ENCODE assay signal across 8 cellular contexts in the genomic region with DNA sequence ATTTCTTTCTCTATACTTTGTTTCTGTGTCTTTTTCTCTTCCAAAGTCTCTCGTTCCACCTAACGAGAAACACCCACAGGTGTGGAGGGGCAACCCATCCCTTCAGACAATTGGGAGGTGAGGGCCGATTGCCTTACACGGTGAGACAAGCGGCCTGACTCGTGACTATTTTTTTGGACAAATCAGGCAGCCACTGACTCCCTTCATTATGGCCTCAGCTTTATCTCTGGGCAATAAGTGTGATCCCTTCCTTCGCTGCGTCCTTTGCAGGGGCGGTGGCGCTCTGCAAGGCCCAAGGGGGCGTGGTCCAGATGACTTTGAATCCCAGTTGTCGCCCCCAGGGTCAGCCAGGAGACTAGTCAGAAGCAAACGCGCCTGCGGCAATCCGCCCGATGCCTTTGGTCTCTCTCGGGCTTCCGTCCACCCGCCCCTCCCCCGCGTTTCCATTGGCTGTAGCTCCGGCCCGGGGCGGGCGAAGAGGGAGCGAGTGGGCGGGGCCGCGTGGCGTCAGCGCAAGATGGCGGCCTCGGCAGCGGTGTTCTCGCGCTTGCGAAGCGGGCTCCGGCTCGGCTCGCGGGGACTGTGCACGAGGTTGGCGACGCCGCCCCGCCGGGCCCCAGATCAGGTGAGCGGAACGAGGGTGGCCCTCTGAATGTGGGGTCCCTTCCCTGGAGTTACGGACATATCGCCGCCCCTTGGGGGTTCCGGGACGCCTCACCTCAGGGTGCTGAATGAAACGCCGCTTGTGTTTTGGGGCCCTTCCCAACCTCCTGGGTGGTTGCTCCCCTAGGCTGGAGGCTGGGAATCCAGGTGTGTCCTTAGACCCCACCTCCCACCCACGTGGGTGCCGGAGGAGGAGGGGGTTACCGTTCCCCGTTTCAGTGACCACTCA. TPM values are rescaled to one million over a fixed set of nuclear protein-coding genes. Genes with fewer than 3 reads are reported as not detected.
A peak's percentile ranks its signal among the peaks of the same experiment; 100 is the strongest.
DNase-seq lines count a peak whose midpoint lies in the region; ATAC-seq and FAIRE-seq lines count a peak whose summit lies in the region.

A gene (plus strand): TSS at position 502 of the 892 bp plus-strand sequence. CDS start 16 bp downstream, at position 518.

- ATAC-seq in GM21360 (IDR thresholded peaks at IDR 0.05; ENCODE audit: unreplicated experiment): peak; percentile 66

- no peaks in the 10 kb centered on the region for H3K27me3 ChIP-seq in effector memory CD4-positive, alpha-beta T cell (replicated peaks; ENCODE audit: control insufficient read depth, insufficient read depth, low read length, poor library complexity, severe bottlenecking)

- peak; percentile 95 for FAIRE-seq in HTR-8/SVneo (lab: Jason Lieb, UNC)

- peak within 1 kb of the TSS; percentile 79 for H3K27ac ChIP-seq in effector memory CD4-positive, alpha-beta T cell (ENCODE audit: insufficient read depth, low read length, poor library complexity, severe bottlenecking)

- peaks cover 14% of the 10 kb centered on the region for H3K4me1 ChIP-seq in effector memory CD4-positive, alpha-beta T cell (ENCODE audit: control insufficient read depth, insufficient read depth, low read length, poor library complexity, severe bottlenecking)

- H3K9me3 ChIP-seq in effector memory CD4-positive, alpha-beta T cell (ENCODE audit: control insufficient read depth, low read length): no peaks in the 10 kb centered on the region

- H3K36me3 ChIP-seq in effector memory CD4-positive, alpha-beta T cell (ENCODE audit: control insufficient read depth, insufficient read depth, low read length): peaks cover 13% of the 10 kb centered on the region

- peak within 1 kb of the TSS; percentile 91 for H3K4me3 ChIP-seq in effector memory CD4-positive, alpha-beta T cell (ENCODE audit: insufficient read depth, low read depth, low read length, poor library complexity, severe bottlenecking)

- POLR2A ChIA-PET in activated CD8-positive, alpha-beta memory T cell treated with anti-CD3 and anti-CD28 coated beads for 36 hours (lab: Charles Lee): interaction anchor here (0.6 to 1.2 kb wide), 4 partner anchors 11 to 580 kb away, joined by 4 to 5 read pairs (median 5); a partner anchor contains a TSS

- CTCF ChIA-PET in activated CD8-positive, alpha-beta memory T cell treated with anti-CD3 and anti-CD28 coated beads for 36 hours (lab: Charles Lee): interaction anchor here (0.6 to 1.6 kb wide), 2 partner anchors 33 to 102 kb away, joined by 3 to 4 read pairs; no protein-coding TSS in a partner anchor

- DNase-seq in CMK (ENCODE audit: low read depth) (peak; percentile 99), HTR-8/SVneo (ENCODE audit: insufficient read length, low spot score) (peak; percentile 93), NOMO-1 treated with DMSO at 0.1 percent for 48 hours (lab: John Stamatoyannopoulos, UW; ENCODE audit: unreplicated experiment) (peak; percentile 90), medulla oblongata (ENCODE audit: extremely low spot score) (peak; percentile 94)
- DNase-seq in effector memory CD4-positive, alpha-beta T cell: peak; percentile 91 to 95 (median 93)
- DNase-seq in stimulated activated CD4-positive, alpha-beta T cell treated with anti-CD3 and anti-CD28 coated beads, TNF-alpha, amount 100 ng/mL, for 48 hours (ENCODE audit: low read depth in 3 of 3): peak; percentile 96 to 100 (median 97)

RNA-seq across cellular contexts. Expression of the gene that starts here (rescaled TPM):
- 100 to 1,000 TPM; 135 to 144 TPM for total RNA-seq in activated CD8-positive, alpha-beta memory T cell treated with anti-CD3 and anti-CD28 coated beads for 36 hours

Comparison
In these comparisons a context has a peak if more than half of its experiments do, and no peak if none do; other contexts are left out.
1. Peak in every context shown above with its lines: DNase-seq, ATAC-seq, H3K4me3 ChIP-seq and H3K27ac ChIP-seq.